8 cellular contexts compared by ENCODE assay signal in the genomic region with DNA sequence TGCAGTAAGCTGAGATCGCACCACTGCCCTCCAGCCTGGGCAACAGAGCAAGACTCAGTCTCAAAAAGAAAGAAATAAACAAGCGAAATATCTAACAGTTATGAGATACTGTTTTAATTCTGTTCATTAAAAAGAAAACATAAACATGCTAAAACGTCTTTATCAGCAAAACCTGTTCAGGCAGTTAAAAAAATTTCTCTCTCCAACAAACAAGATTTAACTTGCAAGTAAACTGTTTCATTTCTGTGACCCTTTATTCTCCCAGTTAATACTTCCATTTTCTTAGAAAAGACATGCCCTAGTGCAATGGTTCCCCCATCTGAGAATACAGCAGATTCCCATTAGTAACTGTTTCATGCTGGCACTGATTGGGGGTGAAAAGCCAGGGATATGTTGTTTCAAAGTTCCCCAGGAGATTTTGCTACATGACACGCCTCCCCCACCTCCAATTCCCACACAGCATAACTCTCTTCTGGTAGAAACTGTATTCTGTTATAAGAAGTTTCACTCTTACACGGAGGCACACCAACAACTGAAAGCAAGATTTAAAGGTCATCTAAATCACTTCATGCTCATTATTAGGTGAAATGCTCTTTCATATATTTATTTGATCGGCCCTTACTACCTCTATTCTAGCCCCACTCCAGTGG. TPM values are rescaled to one million over a fixed set of nuclear protein-coding genes. Genes with fewer than 3 reads are reported as not detected.
A peak's percentile ranks its signal among the peaks of the same experiment; 100 is the strongest.
DNase-seq lines count a peak whose midpoint lies in the region; ATAC-seq and TF ChIP-seq lines count a peak whose summit lies in the region.

No MANE protein-coding gene starts in this region.

- peak overlapping the region in 2 of 3 donors; percentile 51 to 70 for H3K27ac ChIP-seq in right lobe of liver
- no peak overlapping the region for H3K27ac ChIP-seq in sigmoid colon

- intact Hi-C loops in right lobe of liver (cut with DNase I) (no loop called here), sigmoid colon (cut with DNase I) (no loop called here)

- H3K4me3 ChIP-seq in right lobe of liver: no peak overlapping the region
- H3K4me3 ChIP-seq in sigmoid colon: no peak overlapping the region

- 56% methylated on average over 6 of the region's 6 CpGs for WGBS in right lobe of liver (ENCODE audit: insufficient coverage, low coverage, low lambda C conversion rate, missing lambda C conversion rate)
- 42 to 57% methylated on average over 6 of the region's 6 CpGs for WGBS in sigmoid colon, 2 donors

- TF ChIP-seq POLR2A in right lobe of liver (IDR thresholded peaks at IDR 0.05): no peak
- TF ChIP-seq POLR2A in sigmoid colon (IDR thresholded peaks at IDR 0.05): no peak

- no peak for TF ChIP-seq CTCF in GM10266 (IDR thresholded peaks at IDR 0.05; ENCODE audit: control insufficient read depth, insufficient read depth, low read depth, missing control alignments)
- no peak for TF ChIP-seq CTCF in right lobe of liver (IDR thresholded peaks at IDR 0.05)
- no peak for TF ChIP-seq CTCF in sigmoid colon (IDR thresholded peaks at IDR 0.05)

- no peak for TF ChIP-seq EP300 in sigmoid colon (IDR thresholded peaks at IDR 0.05)

- peak; percentile 20 for DNase-seq in GM10266 (ENCODE audit: extremely low spot score)
- DNase-seq in NAMALWA (ENCODE audit: low spot score): peak; percentile 51
- no peak for DNase-seq in right lobe of liver
- DNase-seq in DMS153 (lab: John Stamatoyannopoulos, UW): no peak
- no peak for DNase-seq in inferior parietal cortex (ENCODE audit: extremely low spot score)
- no peak for DNase-seq in activated gamma-delta T cell treated with Interleukin-2 at 50 U/mL for 16 hours
- DNase-seq in sigmoid colon: no peak

- H3K27me3 ChIP-seq in right lobe of liver: no peaks in the 10 kb centered on the region
- H3K27me3 ChIP-seq in sigmoid colon: no peaks in the 10 kb centered on the region

- H3K4me1 ChIP-seq in right lobe of liver (peaks cover 0 to 26% (median 10%) of the 10 kb centered on the region in 4 donors), sigmoid colon (peaks cover 0 to 33% (median 11%) of the 10 kb centered on the region in 4 donors)

- H3K36me3 ChIP-seq in right lobe of liver (no peaks in the 10 kb centered on the region), sigmoid colon (no peaks in the 10 kb centered on the region)

- ATAC-seq in GM21576 (IDR thresholded peaks at IDR 0.05; ENCODE audit: unreplicated experiment) (peak; percentile 72), right lobe of liver (peak; percentile 25 to 37 (median 32))

- H3K9me3 ChIP-seq in right lobe of liver (no peaks in the 10 kb centered on the region), sigmoid colon (no peaks in the 10 kb centered on the region)

RNA-seq across cellular contexts. Expression of a gene that starts 24.4 kb away (rescaled TPM):
- total RNA-seq in right lobe of liver (10 to 100 TPM; 24.1 to 35.4 (median 31.0) TPM), sigmoid colon (10 to 100 TPM; 47.4 to 68.5 (median 58.0) TPM)
- polyA plus RNA-seq in sigmoid colon: 10 to 100 TPM; 31.8 to 45.3 (median 35.1) TPM

Comparison
In these comparisons a context has a peak if more than half of its experiments do, and no peak if none do; other contexts are left out.
1. DNase-seq: peak in GM10266 (single experiment) and NAMALWA (single experiment); none in right lobe of liver (0 of 3), DMS153 (single experiment), inferior parietal cortex (single experiment), activated gamma-delta T cell treated with Interleukin-2 at 50 U/mL for 16 hours (single experiment) and sigmoid colon (single experiment).
2. H3K27ac ChIP-seq: peak in right lobe of liver (2 of 3); none in sigmoid colon (0 of 4).